ENCODE assay signal across 1 cellular context in genomic region chr13:49023441-49023840, GRCh38.
TF ChIP-seq lines count a peak whose summit lies in the region.

No MANE protein-coding gene starts in this region.

TF ChIP-seq in IMR-90, 13 proteins besides CTCF, POLR2A, EP300 and RAD21:
- peak; percentile 41; the same call in 1 of the 2 replicates for TF ChIP-seq CEBPB (IDR thresholded peaks at IDR 0.05; ENCODE audit: low read depth, low read length)
- peak; percentile 56; the same call in 1 of the 2 replicates for TF ChIP-seq FOS (IDR thresholded peaks at IDR 0.05; ENCODE audit: low read depth, low read length)
- no peak for TF ChIP-seq MXI1 (IDR thresholded peaks at IDR 0.05; ENCODE audit: borderline replicate concordance, low read depth, low read length)
